ENCODE assay signal across 11 cellular contexts in genomic region chr17:3887811-3888210, GRCh38. TPM values are rescaled to one million over a fixed set of nuclear protein-coding genes. Genes with fewer than 3 reads are reported as not detected.
DNase-seq lines count a peak whose midpoint lies in the region; ATAC-seq and TF ChIP-seq lines count a peak whose summit lies in the region.
"Had no signal": no experiment of that assay in that cellular context is flagged by ENCODE, and none has a peak within 500 bp of the region (broad histone marks: within the 10 kb centered on the region; RNA-seq: fewer than 3 reads in every experiment).

No MANE protein-coding gene starts in this region.

- no peaks in the 10 kb centered on the region for H3K27me3 ChIP-seq in mammary epithelial cell (ENCODE audit: insufficient read depth, low read length)
- H3K27me3 ChIP-seq: SJCRH30 had no signal

- peaks cover 45% of the 10 kb centered on the region for H3K4me1 ChIP-seq in mammary epithelial cell (ENCODE audit: insufficient read depth, low read length)

- CTCF ChIA-PET in mammary epithelial cell (lab: Charles Lee; ENCODE audit: low non-redundant PET) = interaction anchor here (0.6 kb wide), 1 partner anchor 150 kb away, joined by 4 read pairs; no protein-coding TSS in a partner anchor
- CTCF ChIA-PET in activated CD4-positive, alpha-beta memory T cell treated with anti-CD3 and anti-CD28 coated beads for 36 hours (lab: Charles Lee) = no interaction called here

- in situ Hi-C loops in mammary epithelial cell (cut with MboI; ENCODE audit: low sequenced_read_pairs in 2 of 2) = no loop called here

- dilution Hi-C loops in mammary epithelial cell (cut with HindIII; ENCODE audit: low sequenced_read_pairs) = loop anchor here (10.0 kb wide), 1 partner anchor 187 kb away; no protein-coding TSS in a partner anchor

- peak; percentile 35 for DNase-seq in AG10803 (ENCODE audit: low read depth)
- no peak for DNase-seq in HFFc6
- no peak for DNase-seq in mammary epithelial cell
- DNase-seq in naive thymus-derived CD8-positive, alpha-beta T cell = no peak
- no peak for DNase-seq in activated CD8-positive, alpha-beta memory T cell treated with anti-CD3 and anti-CD28 coated beads, Interleukin-2, amount 50 U/mL, for 4 hours
- no peak for DNase-seq in NCI-H187 (lab: John Stamatoyannopoulos, UW)
- no peak for DNase-seq in activated T-cell treated with anti-CD3 and anti-CD28 coated beads, Interleukin-2, amount 50 U/mL, for 1 hour
- DNase-seq in activated CD4-positive, alpha-beta memory T cell treated with anti-CD3 and anti-CD28 coated beads for 36 hours = no peak
- DNase-seq: activated T-cell treated with anti-CD3 and anti-CD28 coated beads, Interleukin-2, amount 50 U/mL, for 72 hours; SJCRH30; stimulated activated CD8-positive, alpha-beta memory T cell treated with anti-CD3 and anti-CD28 coated beads, Interleukin-4, amount 100 ng/mL, for 48 hours had no signal

- H3K9me3 ChIP-seq in mammary epithelial cell (replicated peaks; ENCODE audit: insufficient read depth, low read length) = no peaks in the 10 kb centered on the region
- H3K9me3 ChIP-seq: SJCRH30 had no signal

- no peaks in the 10 kb centered on the region for H3K36me3 Mint-ChIP-seq in HFFc6 (ENCODE audit: low read depth)
- peaks cover 0 to 11% (median 3%) of the 10 kb centered on the region in 3 donors for H3K36me3 Mint-ChIP-seq in naive thymus-derived CD8-positive, alpha-beta T cell
- H3K36me3 Mint-ChIP-seq in activated CD4-positive, alpha-beta memory T cell treated with anti-CD3 and anti-CD28 coated beads for 36 hours = no peaks in the 10 kb centered on the region

- no peak for TF ChIP-seq CTCF in AG10803 (conservative IDR thresholded peaks at IDR 0.05; ENCODE audit: low read length)
- TF ChIP-seq CTCF in HFFc6 (IDR thresholded peaks at IDR 0.05) = no peak
- no peak for TF ChIP-seq CTCF in mammary epithelial cell (conservative IDR thresholded peaks at IDR 0.05 in 1 of 2, IDR thresholded peaks at IDR 0.05 in 1 of 2; ENCODE audit: extremely low read depth in 1 of 2, insufficient read depth in 1 of 2, low read depth in 1 of 2, low read length in 2 of 2)

- no peaks in the 10 kb centered on the region for H3K79me2 ChIP-seq in mammary epithelial cell (ENCODE audit: insufficient read depth, low read length)

- peak overlapping the region; percentile 71 for H2AFZ ChIP-seq in mammary epithelial cell (ENCODE audit: low read depth, low read length)

- H3K9me3 Mint-ChIP-seq in HFFc6 = no peaks in the 10 kb centered on the region
- no peaks in the 10 kb centered on the region for H3K9me3 Mint-ChIP-seq in naive thymus-derived CD8-positive, alpha-beta T cell
- H3K9me3 Mint-ChIP-seq in activated CD4-positive, alpha-beta memory T cell treated with anti-CD3 and anti-CD28 coated beads for 36 hours = no peaks in the 10 kb centered on the region
- H3K9me3 Mint-ChIP-seq: activated T-cell treated with anti-CD3 and anti-CD28 coated beads, Interleukin-2, amount 50 U/mL, for 72 hours had no signal

- no peak overlapping the region for H3K4me3 ChIP-seq in AG10803 (ENCODE audit: low read length)
- no peak overlapping the region for H3K4me3 ChIP-seq in mammary epithelial cell (replicated peaks in 1 of 3; ENCODE audit: insufficient read depth in 1 of 3, low read depth in 2 of 3, low read length in 3 of 3)
- H3K4me3 ChIP-seq: SJCRH30 had no signal

- peaks cover 3% of the 10 kb centered on the region; the same call in 1 of the 2 replicates for H3K27me3 Mint-ChIP-seq in HFFc6 (ENCODE audit: insufficient read depth)
- no peaks in the 10 kb centered on the region for H3K27me3 Mint-ChIP-seq in naive thymus-derived CD8-positive, alpha-beta T cell
- H3K27me3 Mint-ChIP-seq in activated CD4-positive, alpha-beta memory T cell treated with anti-CD3 and anti-CD28 coated beads for 36 hours = no peaks in the 10 kb centered on the region

- POLR2A ChIA-PET in naive thymus-derived CD8-positive, alpha-beta T cell (lab: Charles Lee) = no interaction called here
- POLR2A ChIA-PET in activated CD4-positive, alpha-beta memory T cell treated with anti-CD3 and anti-CD28 coated beads for 36 hours (lab: Charles Lee) = no interaction called here

- H3K27ac Mint-ChIP-seq in HFFc6 = peak overlapping the region; percentile 98
- peak overlapping the region in 7 of 10 donors; percentile 68 to 97 (median 83) for H3K27ac Mint-ChIP-seq in naive thymus-derived CD8-positive, alpha-beta T cell
- H3K27ac Mint-ChIP-seq in activated CD4-positive, alpha-beta memory T cell treated with anti-CD3 and anti-CD28 coated beads for 36 hours = no peak overlapping the region

- ATAC-seq in naive thymus-derived CD8-positive, alpha-beta T cell = no peak
- ATAC-seq: activated T-cell treated with anti-CD3 and anti-CD28 coated beads, Interleukin-2, amount 50 U/mL, for 72 hours had no signal

- H3K4me2 ChIP-seq in mammary epithelial cell (ENCODE audit: insufficient read depth, low read depth, low read length) = peak overlapping the region; percentile 56

- H3K27ac ChIP-seq in mammary epithelial cell (ENCODE audit: insufficient read depth, low read depth, low read length) = peak overlapping the region; percentile 40
- H3K27ac ChIP-seq: SJCRH30 had no signal

- 92% methylated on average over 7 of the region's 9 CpGs for WGBS in mammary epithelial cell (ENCODE audit: low coverage, missing lambda C conversion rate)

- intact Hi-C loops in mammary epithelial cell (cut with micrococcal nuclease) = no loop called here
- intact Hi-C loops in activated CD4-positive, alpha-beta memory T cell treated with anti-CD3 and anti-CD28 coated beads for 36 hours (cut with micrococcal nuclease) = no loop called here

- H4K20me1 ChIP-seq in mammary epithelial cell (ENCODE audit: insufficient read depth, low read length) = no peaks in the 10 kb centered on the region

- BruUV-seq in mammary epithelial cell (replicated peaks; lab: Mats Ljungman, UMichigan) = no TSS peak

- H3K4me1 Mint-ChIP-seq in HFFc6 (ENCODE audit: low read depth) = peaks cover 64% of the 10 kb centered on the region
- peaks cover 27 to 50% (median 49%) of the 10 kb centered on the region in 4 donors for H3K4me1 Mint-ChIP-seq in naive thymus-derived CD8-positive, alpha-beta T cell
- H3K4me1 Mint-ChIP-seq in activated CD4-positive, alpha-beta memory T cell treated with anti-CD3 and anti-CD28 coated beads for 36 hours (ENCODE audit: low read depth) = peaks cover 35% of the 10 kb centered on the region

- H3K36me3 ChIP-seq in mammary epithelial cell (ENCODE audit: insufficient read depth, low read length) = no peaks in the 10 kb centered on the region
- H3K36me3 ChIP-seq: SJCRH30 had no signal

- no peak overlapping the region for H3K4me3 Mint-ChIP-seq in HFFc6
- H3K4me3 Mint-ChIP-seq in naive thymus-derived CD8-positive, alpha-beta T cell = peak overlapping the region in 7 of 10 donors; percentile 3 to 88 (median 46)
- H3K4me3 Mint-ChIP-seq in activated CD4-positive, alpha-beta memory T cell treated with anti-CD3 and anti-CD28 coated beads for 36 hours = no peak overlapping the region

- H3K9ac ChIP-seq in mammary epithelial cell (ENCODE audit: insufficient read depth, low read length) = no peak overlapping the region

RNA-seq across cellular contexts. Expression of gene CAMKK1, which starts 5.0 kb away (rescaled TPM):
- 1 to 10 TPM; 5.4 to 6.9 (median 6.0) TPM for total RNA-seq in HFFc6 (2021; fragmentation: NEBNext Ultra II Directional; extraction: Animal tissue kit (Norgen Biotek cat#: 25700))
- total RNA-seq in mammary epithelial cell = 1 to 10 TPM; 1.8 to 2.0 TPM
- polyA plus RNA-seq in mammary epithelial cell = 2.6 TPM
- 5.6 TPM for polyA minus RNA-seq in mammary epithelial cell
- 1 to 10 TPM; 5.0 to 5.3 TPM for total RNA-seq in naive thymus-derived CD8-positive, alpha-beta T cell
- polyA plus RNA-seq in naive thymus-derived CD8-positive, alpha-beta T cell = 1 to 10 TPM in 1 of 3 donors, under 1 TPM in 2; 0.33 to 1.5 (median 0.77) TPM
- total RNA-seq in activated CD4-positive, alpha-beta memory T cell treated with anti-CD3 and anti-CD28 coated beads for 36 hours = 1 to 10 TPM; 3.3 to 3.9 TPM

RNA-seq across cellular contexts. Expression of gene P2RX1, which starts 28.5 kb away (rescaled TPM):
- under 1 TPM in 1 of 6 experiments, not detected in 5; 0.08 TPM for total RNA-seq in HFFc6 (2021; fragmentation: NEBNext Ultra II Directional; extraction: Animal tissue kit (Norgen Biotek cat#: 25700))
- not detected for total RNA-seq in mammary epithelial cell
- not detected for polyA plus RNA-seq in mammary epithelial cell
- not detected for polyA minus RNA-seq in mammary epithelial cell
- 1 to 10 TPM; 1.1 to 1.6 TPM for total RNA-seq in naive thymus-derived CD8-positive, alpha-beta T cell
- not detected for polyA plus RNA-seq in naive thymus-derived CD8-positive, alpha-beta T cell
- total RNA-seq in activated CD4-positive, alpha-beta memory T cell treated with anti-CD3 and anti-CD28 coated beads for 36 hours = under 1 TPM; 0.43 to 0.44 TPM

RNA-seq across cellular contexts. Expression of gene NCBP3, which starts 41.8 kb away (rescaled TPM):
- 10 to 100 TPM; 22.4 to 28.6 (median 25.3) TPM for total RNA-seq in HFFc6 (2021; fragmentation: NEBNext Ultra II Directional; extraction: Animal tissue kit (Norgen Biotek cat#: 25700))
- 10 to 100 TPM; 21.2 to 42.0 TPM for total RNA-seq in mammary epithelial cell
- 8.5 TPM for polyA plus RNA-seq in mammary epithelial cell
- polyA minus RNA-seq in mammary epithelial cell = 8.6 TPM
- total RNA-seq in naive thymus-derived CD8-positive, alpha-beta T cell = 10 to 100 TPM; 51.1 to 52.0 TPM
- polyA plus RNA-seq in naive thymus-derived CD8-positive, alpha-beta T cell = 10 to 100 TPM in 1 of 3 donors, 1 to 10 TPM in 2; 9.3 to 15.5 (median 9.3) TPM
- 10 to 100 TPM; 38.8 to 42.4 TPM for total RNA-seq in activated CD4-positive, alpha-beta memory T cell treated with anti-CD3 and anti-CD28 coated beads for 36 hours

Comparison
In these comparisons a context has a peak if more than half of its experiments do, and no peak if none do; other contexts are left out.
1. H3K4me3 Mint-ChIP-seq: peak in naive thymus-derived CD8-positive, alpha-beta T cell (7 of 10); none in HFFc6 (single experiment) and activated CD4-positive, alpha-beta memory T cell treated with anti-CD3 and anti-CD28 coated beads for 36 hours (single experiment).